27 cellular contexts compared by ENCODE assay signal in genomic region chr20:14957416-14957815, GRCh38.
DNase-seq lines count a peak whose midpoint lies in the region; ATAC-seq, FAIRE-seq and TF ChIP-seq lines count a peak whose summit lies in the region.
"Had no signal": no experiment of that assay in that cellular context is flagged by ENCODE, and none has a peak within 500 bp of the region (broad histone marks: within the 10 kb centered on the region; RNA-seq: fewer than 3 reads in every experiment).

No MANE protein-coding gene starts in this region.

- H3K4me1 Mint-ChIP-seq in H9 (peaks cover 12 to 20% of the 10 kb centered on the region in 2 experiments), endodermal cell (peaks cover 17% of the 10 kb centered on the region)
- H3K4me1 Mint-ChIP-seq: CD4-positive, alpha-beta memory T cell had no signal

- peak overlapping the region; percentile 3 to 59; a peak in 4 of 6 replicates for H3K27ac ChIP-seq in A549
- no peak overlapping the region for H3K27ac ChIP-seq in H9 (ENCODE audit: insufficient read length, low read depth, low read length)
- H3K27ac ChIP-seq in endodermal cell (ENCODE audit: low read depth, low read length) = no peak overlapping the region
- H3K27ac ChIP-seq in MM.1S (ENCODE audit: low read length) = no peak overlapping the region
- H3K27ac ChIP-seq: BLaER1 treated with 17β-estradiol and CSF1 and Interleukin-3, amounts not matched to agents 10 nM and 100 nM; GM23248 had no signal

- H3K23ac ChIP-seq in H9 (ENCODE audit: insufficient read length, low read depth, low read length) = no peak overlapping the region

- no peak overlapping the region for H2BK12ac ChIP-seq in H9 (ENCODE audit: insufficient read length, low read depth, low read length)

- no peaks in the 10 kb centered on the region for H3K9me3 Mint-ChIP-seq in H9
- H3K9me3 Mint-ChIP-seq in endodermal cell = no peaks in the 10 kb centered on the region

- no peaks in the 10 kb centered on the region for H3K27me3 Mint-ChIP-seq in H9 (ENCODE audit: low read depth)
- H3K27me3 Mint-ChIP-seq in endodermal cell (ENCODE audit: insufficient read depth) = no peaks in the 10 kb centered on the region
- H3K27me3 Mint-ChIP-seq: CD4-positive, alpha-beta memory T cell had no signal

- no peaks in the 10 kb centered on the region for H3K79me2 ChIP-seq in H9 (ENCODE audit: insufficient read depth, low read length)
- no peaks in the 10 kb centered on the region for H3K79me2 ChIP-seq in MM.1S (ENCODE audit: low read length)

- H3K4me2 ChIP-seq in A549 (no peak overlapping the region), H9 (ENCODE audit: insufficient read depth, insufficient read length, low read length) (no peak overlapping the region), MM.1S (ENCODE audit: low read depth, low read length) (no peak overlapping the region)
- H3K4me2 ChIP-seq: BLaER1 treated with 17β-estradiol and CSF1 and Interleukin-3, amounts not matched to agents 10 nM and 100 nM had no signal

- H4K8ac ChIP-seq in H9 (replicated peaks; ENCODE audit: insufficient read length, low read depth, low read length) = no peak overlapping the region

- ATAC-seq in A549 (no peak), GM18519 (IDR thresholded peaks at IDR 0.05; ENCODE audit: low FRiP score, unreplicated experiment) (no peak)
- ATAC-seq: SK-N-SH treated with all-trans-retinoic acid at 6 μM for 48 hours had no signal

- no peak overlapping the region for H2BK5ac ChIP-seq in H9 (ENCODE audit: insufficient read length, low read length)

- no peak overlapping the region for H2AFZ ChIP-seq in H9 (ENCODE audit: low read length)
- no peak overlapping the region for H2AFZ ChIP-seq in MM.1S (ENCODE audit: low read length)
- H2AFZ ChIP-seq: GM23248 had no signal

- H3K36me3 Mint-ChIP-seq in H9 (ENCODE audit: insufficient read depth in 1 of 3, low read depth in 3 of 3) (no peaks in the 10 kb centered on the region), endodermal cell (ENCODE audit: low read depth) (peaks cover 2% of the 10 kb centered on the region)
- H3K36me3 Mint-ChIP-seq: CD4-positive, alpha-beta memory T cell had no signal

- H3K4ac ChIP-seq in H9 (ENCODE audit: low read depth, low read length) = no peak overlapping the region

- H3K56ac ChIP-seq in H9 (ENCODE audit: insufficient read length, low read depth, low read length) = no peak overlapping the region

- no peaks in the 10 kb centered on the region for H3K79me1 ChIP-seq in H9 (ENCODE audit: insufficient read depth, low read depth, low read length, poor library complexity, severe bottlenecking)

- CTCF ChIA-PET in A549 (lab: Yijun Ruan, JAX) = interaction anchor here (1.0 kb wide), 1 partner anchor 620 kb away, joined by 3 read pairs; the partner anchor contains the start of gene FLRT3

- TF ChIP-seq RAD21 in A549 (conservative IDR thresholded peaks at IDR 0.05 in 1 of 2, IDR thresholded peaks at IDR 0.05 in 1 of 2) = no peak

- H3K4me3 Mint-ChIP-seq in H9 (no peak overlapping the region; a peak in 1 of 5 replicates), endodermal cell (no peak overlapping the region)
- H3K4me3 Mint-ChIP-seq: CD4-positive, alpha-beta memory T cell had no signal

- no peak overlapping the region for H2BK120ac ChIP-seq in H9 (ENCODE audit: low read depth, low read length, poor library complexity, severe bottlenecking)

- no peak overlapping the region for H3T11ph ChIP-seq in H9 (ENCODE audit: low read length)

- H3K27ac Mint-ChIP-seq in H9 (peak overlapping the region in 2 of 3 experiments; percentile 12 to 33; a peak in 1 of 7 replicates), endodermal cell (no peak overlapping the region)
- H3K27ac Mint-ChIP-seq: CD4-positive, alpha-beta memory T cell had no signal

- H2BK15ac ChIP-seq in H9 (ENCODE audit: low read depth, low read length) = no peak overlapping the region

- FAIRE-seq in A549 (lab: Jason Lieb, UNC) = no peak
- FAIRE-seq: GM12892, GM19239, RCC 7860 had no signal

- no peak overlapping the region for H2AK5ac ChIP-seq in H9 (ENCODE audit: insufficient read length, low read length)

- no peaks in the 10 kb centered on the region for H3K27me3 ChIP-seq in H9 (ENCODE audit: insufficient read depth, low read length)
- no peaks in the 10 kb centered on the region for H3K27me3 ChIP-seq in endodermal cell (ENCODE audit: control insufficient read depth, insufficient read depth, low read length, poor library complexity, severe bottlenecking)
- H3K27me3 ChIP-seq in MM.1S (replicated peaks; ENCODE audit: insufficient read depth, low read length) = no peaks in the 10 kb centered on the region
- H3K27me3 ChIP-seq: BLaER1 treated with 17β-estradiol and CSF1 and Interleukin-3, amounts not matched to agents 10 nM and 100 nM had no signal

- H2BK20ac ChIP-seq in H9 (ENCODE audit: low read depth, low read length, poor library complexity, severe bottlenecking) = no peak overlapping the region

- H3K23me2 ChIP-seq in H9 (ENCODE audit: insufficient read length, low read depth, low read length, poor library complexity, severe bottlenecking) = no peaks in the 10 kb centered on the region

- H3K9me2 ChIP-seq in MM.1S (replicated peaks; ENCODE audit: insufficient read depth, low read length) = no peaks in the 10 kb centered on the region

- H3K14ac ChIP-seq in H9 (ENCODE audit: insufficient read depth, low read length) = no peak overlapping the region

- H3F3A ChIP-seq in MM.1S (ENCODE audit: insufficient read depth, low read length) = peaks cover 6% of the 10 kb centered on the region

- H3K18ac ChIP-seq in H9 (ENCODE audit: insufficient read length, low read depth, low read length) = no peak overlapping the region

- H3K36me3 ChIP-seq in endodermal cell (ENCODE audit: control insufficient read depth, insufficient read depth, low read length) = no peaks in the 10 kb centered on the region
- no peaks in the 10 kb centered on the region for H3K36me3 ChIP-seq in MM.1S (replicated peaks; ENCODE audit: insufficient read depth, low read length)
- H3K36me3 ChIP-seq: BLaER1 treated with 17β-estradiol and CSF1 and Interleukin-3, amounts not matched to agents 10 nM and 100 nM had no signal

- 74% methylated on average over 3 of the region's 3 CpGs for WGBS in A549 (ENCODE audit: missing lambda C conversion rate)
- no CpG with 5 or more reads among the region's 3 CpGs for WGBS in H9 (ENCODE audit: extremely low coverage, insufficient read length, low lambda C conversion rate)
- WGBS in endodermal cell (ENCODE audit: insufficient coverage in 1 of 2, insufficient read length in 1 of 2), 2 experiments = 84 to 86% methylated on average over 1 to 2 of the region's 3 CpGs

- no peak for TF ChIP-seq EP300 in A549 (IDR thresholded peaks at IDR 0.05)

- TF ChIP-seq POLR2A in A549 (IDR thresholded peaks at IDR 0.05; ENCODE audit: low read length) = no peak

- DNase-seq in A549 (ENCODE audit: low read depth in 1 of 2, low spot score in 1 of 2) (no peak), H9 (no peak), endodermal cell (peak; percentile 61), myocyte (ENCODE audit: low read depth) (peak; percentile 20), NCI-H2107 treated with DMSO at 0.1 percent for 48 hours (lab: John Stamatoyannopoulos, UW; ENCODE audit: unreplicated experiment) (no peak), MM.1S (no peak)
- DNase-seq in effector CD4-positive, alpha-beta T cell = no peak
- DNase-seq: CD4-positive, alpha-beta memory T cell; COR-L47; DMS79; EL; GF-D8; GM23248; HCEC 1CT; Karpas-422; NCI-H1092 treated with DMSO at 0.1 percent for 48 hours; NCI-H1436 treated with DMSO at 0.1 percent for 48 hours; NCI-H187 treated with DMSO at 0.1 percent for 48 hours; NCI-H524; NCI-H774; SIG-M5 had no signal

- H4K5ac ChIP-seq in H9 (ENCODE audit: insufficient read length, low read depth, low read length) = no peak overlapping the region

- no peak overlapping the region for H4K91ac ChIP-seq in H9 (ENCODE audit: insufficient read length, low read depth, low read length)

- H3K9ac ChIP-seq in H9 (ENCODE audit: extremely low read depth, insufficient read length, low read length) (no peak overlapping the region), endodermal cell (ENCODE audit: extremely low read depth, low read length, poor library complexity, severe bottlenecking) (no peak overlapping the region), MM.1S (ENCODE audit: low read length) (no peak overlapping the region)
- H3K9ac ChIP-seq: BLaER1 treated with 17β-estradiol and CSF1 and Interleukin-3, amounts not matched to agents 10 nM and 100 nM; GM23248 had no signal

- no peaks in the 10 kb centered on the region for H3K9me3 ChIP-seq in A549
- no peaks in the 10 kb centered on the region for H3K9me3 ChIP-seq in H9 (ENCODE audit: control insufficient read depth, low read depth, low read length)
- H3K9me3 ChIP-seq in endodermal cell (ENCODE audit: control insufficient read depth, low read length) = no peaks in the 10 kb centered on the region
- no peaks in the 10 kb centered on the region for H3K9me3 ChIP-seq in MM.1S (replicated peaks; ENCODE audit: insufficient read depth, low read length)
- H3K9me3 ChIP-seq: BLaER1 treated with 17β-estradiol and CSF1 and Interleukin-3, amounts not matched to agents 10 nM and 100 nM had no signal

- TF ChIP-seq CTCF in A549 (IDR thresholded peaks at IDR 0.05) = no peak
- no peak for TF ChIP-seq CTCF in H9 (conservative IDR thresholded peaks at IDR 0.05)
- no peak for TF ChIP-seq CTCF in endodermal cell (conservative IDR thresholded peaks at IDR 0.05)
- no peak for TF ChIP-seq CTCF in MM.1S (IDR thresholded peaks at IDR 0.05; ENCODE audit: low read length)

- H3K4me1 ChIP-seq in A549 (peaks cover 44% of the 10 kb centered on the region), H9 (ENCODE audit: insufficient read depth, low read length) (peaks cover 3% of the 10 kb centered on the region; the same call in 1 of the 2 replicates), endodermal cell (ENCODE audit: control insufficient read depth, insufficient read depth, low read length) (peaks cover 2% of the 10 kb centered on the region), MM.1S (ENCODE audit: low read length) (peaks cover 14% of the 10 kb centered on the region)
- H3K4me1 ChIP-seq: BLaER1 treated with 17β-estradiol and CSF1 and Interleukin-3, amounts not matched to agents 10 nM and 100 nM had no signal

- POLR2A ChIA-PET in A549 (lab: Yijun Ruan, JAX) = no interaction called here

- H3K4me3 ChIP-seq in A549 (no peak overlapping the region), endodermal cell (ENCODE audit: low read length) (no peak overlapping the region), MM.1S (ENCODE audit: low read length) (no peak overlapping the region)
- H3K4me3 ChIP-seq: BLaER1 treated with 17β-estradiol and CSF1 and Interleukin-3, amounts not matched to agents 10 nM and 100 nM; GM23248 had no signal

- H4K20me1 ChIP-seq in H9 (ENCODE audit: control insufficient read depth, insufficient read depth, insufficient read length) = no peaks in the 10 kb centered on the region
- H4K20me1 ChIP-seq in MM.1S (ENCODE audit: insufficient read depth, low read length) = no peaks in the 10 kb centered on the region
- H4K20me1 ChIP-seq: BLaER1 treated with 17β-estradiol and CSF1 and Interleukin-3, amounts not matched to agents 10 nM and 100 nM had no signal

Comparison
In these comparisons a context has a peak if more than half of its experiments do, and no peak if none do; other contexts are left out.
1. DNase-seq: peak in endodermal cell (single experiment) and myocyte (single experiment); none in A549 (0 of 2), H9 (single experiment), effector CD4-positive, alpha-beta T cell (single experiment), NCI-H2107 treated with DMSO at 0.1 percent for 48 hours (single experiment) and MM.1S (single experiment).
2. H3K27ac ChIP-seq: peak in A549 (2 of 2); none in H9 (single experiment), endodermal cell (single experiment) and MM.1S (single experiment).